In the genomic region with DNA sequence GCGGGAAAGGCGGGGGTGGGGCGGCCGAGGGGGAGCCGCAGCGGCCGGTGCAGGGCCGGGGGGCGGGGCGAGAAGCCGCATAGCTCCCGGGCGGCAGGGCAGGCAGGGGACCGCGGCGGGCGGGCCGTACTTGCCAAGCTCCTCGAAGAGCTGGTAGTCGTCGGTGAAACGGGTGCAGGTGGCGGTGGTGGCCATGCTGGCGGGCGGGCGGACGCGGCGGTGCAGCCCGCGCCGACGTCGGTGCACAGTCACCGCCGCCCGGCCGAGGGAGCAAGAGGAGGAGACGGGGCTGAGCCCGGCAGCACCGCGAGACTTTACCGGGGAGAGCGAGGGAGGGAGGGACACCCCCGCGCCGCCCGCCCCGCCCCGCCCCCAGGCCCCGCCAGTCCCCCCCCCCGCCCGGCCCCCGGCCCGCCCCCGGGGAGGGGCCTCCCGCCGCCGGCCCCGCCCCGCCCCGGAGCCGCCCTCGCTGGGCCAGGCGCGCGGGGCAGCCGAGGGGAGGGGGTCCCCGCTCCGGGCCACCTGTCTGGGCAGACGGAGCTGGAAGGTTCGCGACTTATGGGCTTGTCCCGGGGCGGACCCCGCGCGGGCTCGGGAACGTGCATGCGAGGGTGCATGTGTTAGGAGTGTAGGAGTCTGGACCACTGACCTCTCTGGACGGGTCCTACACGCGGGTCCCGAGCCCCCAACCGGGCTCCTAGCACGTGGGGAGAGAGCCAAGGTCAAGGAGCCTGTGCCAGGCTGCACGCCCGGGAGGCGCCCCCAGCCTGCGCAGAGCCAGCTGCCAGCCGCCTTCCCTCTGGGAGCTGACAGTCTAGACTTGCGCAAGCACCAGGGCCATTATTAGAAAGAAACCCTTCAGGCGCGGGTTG, we compare ENCODE assay signal across 8 cellular contexts. TPM values are rescaled to one million over a fixed set of nuclear protein-coding genes. Genes with fewer than 3 reads are reported as not detected.
DNase-seq lines count a peak whose midpoint lies in the region; ATAC-seq, FAIRE-seq and TF ChIP-seq lines count a peak whose summit lies in the region.

Gene CAMK2G, minus strand, starts transcription at position 289 of the 872 bp plus-strand sequence. Its CDS starts 94 bp downstream, at position 195.

- peak within 1 kb of the TSS; percentile 76 for H3K27ac Mint-ChIP-seq in T-helper 2 cell treated with Interferon-gamma antibody and Interleukin-4, amounts not matched to agents 5 μg/mL and 100 μg/mL, for 36 hours

- H3K4me1 ChIP-seq in right cardiac atrium (ENCODE audit: control insufficient read depth, insufficient read depth, low read length) = no peaks in the 10 kb centered on the region

- ATAC-seq in HG02610 (IDR thresholded peaks at IDR 0.05; ENCODE audit: unreplicated experiment) (peak; percentile 77), right cardiac atrium (peak; percentile 91 to 93)

- TF ChIP-seq POLR2A in GM12891 (IDR thresholded peaks at IDR 0.05; ENCODE audit: low read depth, low read length) = 0 out of 2 replicates have a peak, but pooled peaks have one; percentile 27

- H3K27me3 Mint-ChIP-seq in T-helper 2 cell treated with Interferon-gamma antibody and Interleukin-4, amounts not matched to agents 5 μg/mL and 100 μg/mL, for 36 hours (ENCODE audit: low read depth) = no peaks in the 10 kb centered on the region

- H3K4me3 ChIP-seq in right cardiac atrium (ENCODE audit: low read length) = peak within 1 kb of the TSS; percentile 95

- intact Hi-C loops in right cardiac atrium (cut with DNase I) = no loop called here

- peak within 1 kb of the TSS; percentile 86 for H3K4me3 Mint-ChIP-seq in T-helper 2 cell treated with Interferon-gamma antibody and Interleukin-4, amounts not matched to agents 5 μg/mL and 100 μg/mL, for 36 hours

- no peaks in the 10 kb centered on the region for H3K9me3 Mint-ChIP-seq in T-helper 2 cell treated with Interferon-gamma antibody and Interleukin-4, amounts not matched to agents 5 μg/mL and 100 μg/mL, for 36 hours

- 1% methylated on average over 85 of the region's 95 CpGs for whole genome bisulfite sequencing in right cardiac atrium

- FAIRE-seq in GM12891 (lab: Jason Lieb, UNC) = peak; percentile 85

- H3K9me3 ChIP-seq in right cardiac atrium (ENCODE audit: control insufficient read depth, low read length) = no peaks in the 10 kb centered on the region

- peak within 1 kb of the TSS; percentile 73 for H3K27ac ChIP-seq in right cardiac atrium (ENCODE audit: low read length)

- peaks cover 32% of the 10 kb centered on the region for H3K36me3 Mint-ChIP-seq in T-helper 2 cell treated with Interferon-gamma antibody and Interleukin-4, amounts not matched to agents 5 μg/mL and 100 μg/mL, for 36 hours (ENCODE audit: low read depth)

- DNase-seq in GM12891 (ENCODE audit: insufficient read length, low spot score) = peak; percentile 97
- peak; percentile 83 for DNase-seq in NCI-H146 (lab: John Stamatoyannopoulos, UW)
- peak; percentile 79 for DNase-seq in T-helper 2 cell treated with Interferon-gamma antibody and Interleukin-4, amounts not matched to agents 5 μg/mL and 100 μg/mL, for 36 hours (ENCODE audit: low spot score)
- DNase-seq in anterior cingulate cortex (lab: John Stamatoyannopoulos, UW) = peak in 54 of 58 donors; percentile 24 to 87 (median 62)
- peak; percentile 88 to 94 (median 94) for DNase-seq in right cardiac atrium
- DNase-seq in renal cortical epithelial cell (ENCODE audit: low read depth) = peak; percentile 47
- no peak for DNase-seq in middle frontal gyrus (ENCODE audit: extremely low spot score, low spot score)

- H3K27me3 ChIP-seq in right cardiac atrium (ENCODE audit: control insufficient read depth, insufficient read depth) = no peaks in the 10 kb centered on the region

- H3K4me1 Mint-ChIP-seq in T-helper 2 cell treated with Interferon-gamma antibody and Interleukin-4, amounts not matched to agents 5 μg/mL and 100 μg/mL, for 36 hours (ENCODE audit: low read depth) = peaks cover 54% of the 10 kb centered on the region

TF ChIP-seq in GM12891, 5 proteins besides CTCF, POLR2A, EP300 and RAD21:
- TF ChIP-seq TAF1 (IDR thresholded peaks at IDR 0.05; ENCODE audit: low read depth, low read length) (no peak), POLR2AphosphoS5 (IDR thresholded peaks at IDR 0.05; ENCODE audit: low read depth, low read length) (0 out of 2 replicates have a peak, but pooled peaks have one; percentile 40)

RNA-seq across cellular contexts. Expression of gene CAMK2G, which starts in this region (rescaled TPM):
- 10.9 TPM for polyA plus RNA-seq in GM12891 (2012; ENCODE audit: low read depth, missing spikeins)
- total RNA-seq in right cardiac atrium (10 to 100 TPM; 10.0 to 18.2 (median 13.7) TPM), renal cortical epithelial cell (20.3 and 21.1 TPM in 2 replicates)
- 7.3 TPM for polyA plus RNA-seq in right cardiac atrium
